In the genomic region with DNA sequence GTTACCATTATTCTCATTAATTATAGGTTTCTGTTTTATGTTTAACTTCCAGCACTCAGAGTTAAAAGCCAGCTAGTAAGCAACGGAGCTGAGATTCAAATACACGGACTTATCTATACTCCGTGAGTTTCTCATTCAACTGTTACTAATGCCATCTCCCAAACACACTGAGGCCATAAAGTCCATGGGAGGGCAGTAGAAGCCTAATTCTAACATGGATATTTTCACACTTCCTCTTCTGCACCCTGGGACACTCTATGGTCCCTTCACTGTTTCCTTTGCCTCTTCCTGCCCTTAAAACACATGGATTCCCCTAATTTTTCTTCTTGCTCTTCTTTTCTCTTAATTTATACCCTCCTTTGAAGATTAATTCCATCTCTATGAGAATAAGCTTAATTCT, we compare ENCODE assay signal across 15 cellular contexts.
DNase-seq lines count a peak whose midpoint lies in the region.
"Had no signal": no experiment of that assay in that cellular context is flagged by ENCODE, and none has a peak within 500 bp of the region (broad histone marks: within the 10 kb centered on the region; RNA-seq: fewer than 3 reads in every experiment).

No MANE protein-coding gene starts in this region.

- no peaks in the 10 kb centered on the region; the same call in 1 of the 2 replicates for H3K27me3 ChIP-seq in GM23248 (replicated peaks; ENCODE audit: insufficient read depth)
- H3K27me3 ChIP-seq: MG63, spleen, transverse colon had no signal

- H3K79me2 ChIP-seq in GM23248 (ENCODE audit: insufficient read depth) = no peaks in the 10 kb centered on the region

- peak; percentile 12 for DNase-seq in DMS 273 (lab: John Stamatoyannopoulos, UW; ENCODE audit: unreplicated experiment)
- no peak for DNase-seq in DMS 273 treated with DMSO at 0.1 percent for 48 hours (lab: John Stamatoyannopoulos, UW)
- DNase-seq in GM23248 = peak; percentile 28
- peak; percentile 49 for DNase-seq in OCI-M1 (lab: John Stamatoyannopoulos, UW)
- DNase-seq in foreskin melanocyte = peak; percentile 24
- DNase-seq in COR-L47 (lab: John Stamatoyannopoulos, UW) = no peak
- no peak for DNase-seq in activated effector memory CD4-positive, alpha-beta T cell treated with Interleukin-2 at 50 U/mL for 16 hours
- DNase-seq in GM19240 (ENCODE audit: insufficient read length, low spot score) = no peak
- DNase-seq: activated naive CD8-positive, alpha-beta T cell treated with anti-CD3 and anti-CD28 coated beads, Interleukin-2, amount 10 ng/mL, durations not matched to agents 7 days and 5 days; lower lobe of right lung; MG63; spleen; T-helper 9 cell; transverse colon had no signal

- H3F3A ChIP-seq in GM23248 (ENCODE audit: insufficient read depth) = no peaks in the 10 kb centered on the region

- no peak overlapping the region for H2AFZ ChIP-seq in GM23248

- H3K36me3 ChIP-seq in GM23248 (ENCODE audit: low read depth) = no peaks in the 10 kb centered on the region
- H3K36me3 ChIP-seq: lower lobe of right lung, MG63, spleen, transverse colon had no signal

- H3K9me3 ChIP-seq in GM23248 (ENCODE audit: low read depth) = no peaks in the 10 kb centered on the region
- H3K9me3 ChIP-seq: lower lobe of right lung, MG63 had no signal

- no peaks in the 10 kb centered on the region for H3K9me2 ChIP-seq in GM23248 (ENCODE audit: insufficient read depth)

- no peaks in the 10 kb centered on the region for H3K4me1 ChIP-seq in GM23248 (ENCODE audit: insufficient read depth)
- H3K4me1 ChIP-seq: lower lobe of right lung, spleen, transverse colon had no signal

- H4K20me1 ChIP-seq in GM23248 (ENCODE audit: insufficient read depth) = no peaks in the 10 kb centered on the region

- H3K4me3 ChIP-seq in GM23248 = no peak overlapping the region
- H3K4me3 ChIP-seq: lower lobe of right lung, MG63, spleen, transverse colon had no signal

- no peak overlapping the region for H3K4me2 ChIP-seq in GM23248 (ENCODE audit: unreplicated experiment)

- H3K27ac ChIP-seq in GM23248 = no peak overlapping the region
- H3K27ac ChIP-seq: 22Rv1, lower lobe of right lung, spleen, transverse colon had no signal

- in situ Hi-C loops in GM23248 (cut with MboI) = no loop called here

- no peak overlapping the region for H3K9ac ChIP-seq in GM23248

- 52 to 63% methylated on average over 3 of the region's 3 CpGs for WGBS in GM23248 (ENCODE audit: low coverage in 1 of 2, low lambda C conversion rate in 2 of 2, missing lambda C conversion rate in 2 of 2), 2 experiments

Comparison
In these comparisons a context has a peak if more than half of its experiments do, and no peak if none do; other contexts are left out.
1. DNase-seq: peak in DMS 273 (single experiment), GM23248 (single experiment), OCI-M1 (single experiment) and foreskin melanocyte (single experiment); none in DMS 273 treated with DMSO at 0.1 percent for 48 hours (single experiment), COR-L47 (single experiment), activated effector memory CD4-positive, alpha-beta T cell treated with Interleukin-2 at 50 U/mL for 16 hours (single experiment) and GM19240 (single experiment).